15 cellular contexts compared by ENCODE assay signal in the genomic region with DNA sequence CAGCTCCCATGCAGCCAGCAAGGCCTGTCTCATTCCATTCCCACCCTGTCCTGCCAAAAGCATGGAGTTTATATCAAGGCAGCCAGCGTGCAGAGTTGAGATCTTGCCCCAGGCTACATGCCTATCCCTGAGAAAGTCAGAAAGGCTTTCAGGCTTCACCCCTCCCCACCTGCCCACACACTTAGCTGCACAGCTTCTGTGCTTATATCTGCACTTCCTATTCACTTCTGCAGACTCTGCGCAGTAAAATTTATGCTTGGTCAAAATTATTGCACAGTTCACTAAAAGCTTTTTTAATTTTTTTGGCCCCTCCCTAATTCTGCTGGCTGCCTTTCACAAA. TPM values are rescaled to one million over a fixed set of nuclear protein-coding genes. Genes with fewer than 3 reads are reported as not detected.
DNase-seq lines count a peak whose midpoint lies in the region; ATAC-seq, FAIRE-seq and TF ChIP-seq lines count a peak whose summit lies in the region.
"Had no signal": no experiment of that assay in that cellular context is flagged by ENCODE, and none has a peak within 500 bp of the region (broad histone marks: within the 10 kb centered on the region; RNA-seq: fewer than 3 reads in every experiment).

No MANE protein-coding gene starts in this region.

- 66% methylated on average over 2 of the region's 2 CpGs; no CpG with 5 or more reads in 1 of the 2 experiments for WGBS in H1 (ENCODE audit: extremely low coverage in 1 of 2, insufficient coverage in 1 of 2, insufficient read length in 1 of 2, insufficient replicate concordance in 2 of 2, low coverage in 1 of 2, low lambda C conversion rate in 2 of 2, missing lambda C conversion rate in 1 of 2), 2 experiments

- H4K5ac ChIP-seq in H1 (ENCODE audit: insufficient read length, low read depth, low read length) = no peak overlapping the region

- no peak overlapping the region for H3K27ac Mint-ChIP-seq in GM23338
- no peak overlapping the region for H3K27ac Mint-ChIP-seq in neural progenitor cell
- H3K27ac Mint-ChIP-seq: activated naive CD4-positive, alpha-beta T cell treated with anti-CD3 and anti-CD28 coated beads, Interleukin-2, amount 10 ng/mL, durations not matched to agents 7 days and 5 days; natural killer cell; T-helper 2 cell treated with Interferon-gamma antibody and Interleukin-4, amounts not matched to agents 5 μg/mL and 100 μg/mL, for 36 hours had no signal

- H3K9me3 ChIP-seq in H1 (ENCODE audit: insufficient read depth in 2 of 2, low read depth in 1 of 2, low read length in 1 of 2) = peaks cover 3 to 19% of the 10 kb centered on the region in 2 experiments; a peak in 3 of 4 replicates
- H3K9me3 ChIP-seq in neural progenitor cell (ENCODE audit: low read depth) = no peaks in the 10 kb centered on the region
- H3K9me3 ChIP-seq in WERI-Rb-1 (ENCODE audit: severe bottlenecking) = peaks cover 6% of the 10 kb centered on the region
- H3K9me3 ChIP-seq: BE2C had no signal

- H4K8ac ChIP-seq in H1 (ENCODE audit: extremely low read depth, insufficient read depth, low read length) = peak overlapping the region; percentile 41; the same call in 1 of the 2 replicates

- intact Hi-C loops in dorsolateral prefrontal cortex (cut with DNase I) = no loop called here

- H3K4me1 ChIP-seq in GM23338 (ENCODE audit: insufficient read depth) (peaks cover 14% of the 10 kb centered on the region; the same call in 1 of the 2 replicates), H1 (replicated peaks in 1 of 4; ENCODE audit: control insufficient read depth in 3 of 4, insufficient read depth in 4 of 4, low read length in 3 of 4) (no peaks in the 10 kb centered on the region), neural progenitor cell (peaks cover 6% of the 10 kb centered on the region)
- H3K4me1 ChIP-seq: BE2C had no signal

- H3K9me3 Mint-ChIP-seq in GM23338 = no peaks in the 10 kb centered on the region; the same call in 2 of the 3 replicates
- H3K9me3 Mint-ChIP-seq in neural progenitor cell = peaks cover 50% of the 10 kb centered on the region

- TF ChIP-seq POLR2A in H1 (IDR thresholded peaks at IDR 0.05; ENCODE audit: control extremely low read depth in 1 of 2, low read depth in 2 of 2, low read length in 2 of 2) = no peak

- H3K27ac ChIP-seq in GM23338 (ENCODE audit: low read depth) = no peak overlapping the region; the same call in 1 of the 2 replicates
- no peak overlapping the region for H3K27ac ChIP-seq in H1 (ENCODE audit: low read depth, low read length)
- H3K27ac ChIP-seq in neural progenitor cell = no peak overlapping the region
- H3K27ac ChIP-seq in dorsolateral prefrontal cortex = no peak overlapping the region
- no peak overlapping the region; the same call in 1 of the 2 replicates for H3K27ac ChIP-seq in WERI-Rb-1

- TF ChIP-seq CTCF in GM23338 (conservative IDR thresholded peaks at IDR 0.05; ENCODE audit: low read depth in 2 of 2) (no peak), H1 (IDR thresholded peaks at IDR 0.05; ENCODE audit: control extremely low read depth in 1 of 3, insufficient read depth in 1 of 3, low read depth in 1 of 3, low read length in 3 of 3) (no peak), neural progenitor cell (IDR thresholded peaks at IDR 0.05) (no peak), dorsolateral prefrontal cortex (IDR thresholded peaks at IDR 0.05 in 54 of 56, conservative IDR thresholded peaks at IDR 0.05 in 2 of 56; ENCODE audit: low read depth in 1 of 56, partially characterized antibody in 56 of 56) (no peak), WERI-Rb-1 (IDR thresholded peaks at IDR 0.05; ENCODE audit: low read depth, low read length) (no peak)

- no peak overlapping the region; the same call in 1 of the 2 replicates for H3K18ac ChIP-seq in H1 (ENCODE audit: extremely low read depth, low read length)

- H3K36me3 Mint-ChIP-seq in GM23338 (ENCODE audit: low read depth) = no peaks in the 10 kb centered on the region; the same call in 2 of the 3 replicates
- no peaks in the 10 kb centered on the region for H3K36me3 Mint-ChIP-seq in neural progenitor cell
- H3K36me3 Mint-ChIP-seq: activated naive CD4-positive, alpha-beta T cell treated with anti-CD3 and anti-CD28 coated beads, Interleukin-2, amount 10 ng/mL, durations not matched to agents 7 days and 5 days; natural killer cell had no signal

- no peaks in the 10 kb centered on the region for H3K36me3 ChIP-seq in GM23338 (ENCODE audit: insufficient read depth)
- no peaks in the 10 kb centered on the region for H3K36me3 ChIP-seq in H1 (ENCODE audit: control insufficient read depth in 2 of 4, insufficient read depth in 4 of 4, low read length in 3 of 4)
- no peaks in the 10 kb centered on the region for H3K36me3 ChIP-seq in neural progenitor cell
- H3K36me3 ChIP-seq in WERI-Rb-1 = no peaks in the 10 kb centered on the region
- H3K36me3 ChIP-seq: BE2C had no signal

- peak overlapping the region; percentile 55 for H3K4me2 ChIP-seq in GM23338
- H3K4me2 ChIP-seq in H1 (ENCODE audit: insufficient read depth in 1 of 2, low read depth in 2 of 2, low read length in 2 of 2) = no peak overlapping the region
- no peak overlapping the region for H3K4me2 ChIP-seq in neural progenitor cell

- no peaks in the 10 kb centered on the region for H3K79me1 ChIP-seq in H1 (ENCODE audit: low read depth, low read length)

- no peaks in the 10 kb centered on the region for H3K23me2 ChIP-seq in H1 (ENCODE audit: low read depth, low read length)

- TF ChIP-seq RAD21 in H1 (IDR thresholded peaks at IDR 0.05 in 1 of 2, conservative IDR thresholded peaks at IDR 0.05 in 1 of 2; ENCODE audit: low read depth in 2 of 2, low read length in 2 of 2) = no peak

- H2BK20ac ChIP-seq in H1 (ENCODE audit: low read length) = 0 out of 2 replicates have a peak overlapping the region, but pooled peaks have one; percentile 32

- peak overlapping the region; percentile 60; the same call in 1 of the 2 replicates for H2BK5ac ChIP-seq in H1 (ENCODE audit: low read depth, low read length)

- H2AK5ac ChIP-seq in H1 (ENCODE audit: low read depth, low read length) = no peak overlapping the region

- H2AFZ ChIP-seq in GM23338 (peak overlapping the region; percentile 97), H1 (ENCODE audit: low read length) (peak overlapping the region; percentile 57; the same call in 1 of the 2 replicates), neural progenitor cell (replicated peaks) (peak overlapping the region; percentile 82)

- H3K4me3 ChIP-seq in GM23338 (no peak overlapping the region), H1 (ENCODE audit: extremely low read depth in 1 of 4, insufficient read depth in 2 of 4, low read depth in 3 of 4, low read length in 4 of 4) (no peak overlapping the region), neural progenitor cell (no peak overlapping the region), dorsolateral prefrontal cortex (no peak overlapping the region), WERI-Rb-1 (ENCODE audit: low read depth, low read length) (no peak overlapping the region)

- CTCF ChIA-PET in H1 (lab: Charles Lee; ENCODE audit: partially characterized antibody) = no interaction called here

- ATAC-seq in GM23338 = peak; percentile 64
- ATAC-seq: natural killer cell had no signal

- H3K56ac ChIP-seq in H1 (replicated peaks; ENCODE audit: insufficient read length, low read depth, low read length) = no peak overlapping the region

- no peak overlapping the region for H3K14ac ChIP-seq in H1 (ENCODE audit: insufficient read length)

- H3K27me3 Mint-ChIP-seq in GM23338 (ENCODE audit: insufficient read depth, low read depth, poor library complexity) (peaks cover 4% of the 10 kb centered on the region), neural progenitor cell (ENCODE audit: insufficient read depth, low read depth) (peaks cover 2% of the 10 kb centered on the region)
- H3K27me3 Mint-ChIP-seq: activated naive CD4-positive, alpha-beta T cell treated with anti-CD3 and anti-CD28 coated beads, Interleukin-2, amount 10 ng/mL, durations not matched to agents 7 days and 5 days had no signal

- DNase-seq in GM23338 (ENCODE audit: low spot score) (no peak), NCI-H226 (peak; percentile 33), H1 (ENCODE audit: low read depth in 1 of 2, low spot score in 2 of 2) (no peak), neural progenitor cell (ENCODE audit: low spot score) (no peak), dorsolateral prefrontal cortex (no peak), WERI-Rb-1 (no peak)
- no peak for DNase-seq in activated naive CD4-positive, alpha-beta T cell treated with Interleukin-2 at 50 U/mL for 16 hours
- DNase-seq: activated CD4-positive, alpha-beta T cell treated with anti-CD3 and anti-CD28 coated beads for 4 hours; activated CD8-positive, alpha-beta memory T cell treated with anti-CD3 and anti-CD28 coated beads, Interleukin-2, amount 50 U/mL, for 48 hours; activated naive CD4-positive, alpha-beta T cell treated with anti-CD3 and anti-CD28 coated beads, Interleukin-2, amount 10 ng/mL, durations not matched to agents 7 days and 5 days; DND-41; natural killer cell; NCI-H748 treated with DMSO at 0.1 percent for 48 hours had no signal

- FAIRE-seq in H1 (lab: Jason Lieb, UNC) = no peak

- TF ChIP-seq EP300 in H1 (IDR thresholded peaks at IDR 0.05; ENCODE audit: borderline replicate concordance in 1 of 2, low read depth in 2 of 2, low read length in 2 of 2) = no peak

- no peak overlapping the region for H2BK120ac ChIP-seq in H1 (replicated peaks; ENCODE audit: low read depth, low read length)

- no peaks in the 10 kb centered on the region for H3K79me2 ChIP-seq in GM23338 (replicated peaks; ENCODE audit: insufficient read depth)
- no peaks in the 10 kb centered on the region for H3K79me2 ChIP-seq in H1 (ENCODE audit: control insufficient read depth in 1 of 2, insufficient read depth in 2 of 2, low read length in 2 of 2)
- no peaks in the 10 kb centered on the region for H3K79me2 ChIP-seq in neural progenitor cell (ENCODE audit: low read depth)

- H4K91ac ChIP-seq in H1 (replicated peaks; ENCODE audit: insufficient read length, low read length) = no peak overlapping the region

- H3F3A ChIP-seq in GM23338 (replicated peaks; ENCODE audit: low read depth) = no peaks in the 10 kb centered on the region
- no peaks in the 10 kb centered on the region for H3F3A ChIP-seq in neural progenitor cell (ENCODE audit: low read depth)

- H3K4me3 Mint-ChIP-seq in GM23338 = no peak overlapping the region
- no peak overlapping the region for H3K4me3 Mint-ChIP-seq in neural progenitor cell
- H3K4me3 Mint-ChIP-seq: activated naive CD4-positive, alpha-beta T cell treated with anti-CD3 and anti-CD28 coated beads, Interleukin-2, amount 10 ng/mL, durations not matched to agents 7 days and 5 days; natural killer cell; T-helper 2 cell treated with Interferon-gamma antibody and Interleukin-4, amounts not matched to agents 5 μg/mL and 100 μg/mL, for 36 hours had no signal

- H3K23ac ChIP-seq in H1 (ENCODE audit: insufficient read length) = no peak overlapping the region

- H3K9me2 ChIP-seq in GM23338 (ENCODE audit: insufficient read depth) = no peaks in the 10 kb centered on the region

- H3K27me3 ChIP-seq in GM23338 (ENCODE audit: insufficient read depth) (no peaks in the 10 kb centered on the region), H1 (replicated peaks in 1 of 4; ENCODE audit: control insufficient read depth in 3 of 4, extremely low read depth in 1 of 4, insufficient read depth in 3 of 4, low read length in 3 of 4) (no peaks in the 10 kb centered on the region), neural progenitor cell (no peaks in the 10 kb centered on the region), dorsolateral prefrontal cortex (no peaks in the 10 kb centered on the region), WERI-Rb-1 (ENCODE audit: insufficient read depth, low read depth, severe bottlenecking) (no peaks in the 10 kb centered on the region)
- H3K27me3 ChIP-seq: BE2C had no signal

- peaks cover 18% of the 10 kb centered on the region for H3K4me1 Mint-ChIP-seq in GM23338
- no peaks in the 10 kb centered on the region for H3K4me1 Mint-ChIP-seq in neural progenitor cell
- H3K4me1 Mint-ChIP-seq: activated naive CD4-positive, alpha-beta T cell treated with anti-CD3 and anti-CD28 coated beads, Interleukin-2, amount 10 ng/mL, durations not matched to agents 7 days and 5 days; natural killer cell had no signal

- POLR2A ChIA-PET in H1 (lab: Charles Lee; ENCODE audit: partially characterized antibody) = interaction anchor here (0.6 to 1.2 kb wide), 4 partner anchors 12 to 284 kb away, joined by 3 read pairs; partner anchors contain the start of genes ZNF675 and ZNF681

- H2BK15ac ChIP-seq in H1 (ENCODE audit: low read length) = 0 out of 2 replicates have a peak overlapping the region, but pooled peaks have one; percentile 72

- H2BK12ac ChIP-seq in H1 (ENCODE audit: low read depth, low read length) = 0 out of 2 replicates have a peak overlapping the region, but pooled peaks have one; percentile 17

- H3K4ac ChIP-seq in H1 (replicated peaks; ENCODE audit: insufficient read length, low read depth, low read length) = no peak overlapping the region

- H3K9ac ChIP-seq in H1 (replicated peaks in 1 of 4; ENCODE audit: extremely low read depth in 1 of 4, low read depth in 3 of 4, low read length in 3 of 4) (no peak overlapping the region), neural progenitor cell (no peak overlapping the region)

- H4K20me1 ChIP-seq in GM23338 (replicated peaks; ENCODE audit: insufficient read depth) = no peaks in the 10 kb centered on the region
- no peaks in the 10 kb centered on the region for H4K20me1 ChIP-seq in H1 (replicated peaks in 1 of 2; ENCODE audit: control insufficient read depth in 1 of 2, insufficient read depth in 2 of 2, low read length in 2 of 2)
- H4K20me1 ChIP-seq in neural progenitor cell (ENCODE audit: low read depth) = no peaks in the 10 kb centered on the region

RNA-seq across cellular contexts. Expression of gene ZNF675, which starts 12.5 kb away (rescaled TPM):
- total RNA-seq in GM23338 (2014; rRNA removed; shearing (Covaris generic)) = 37.8 and 39.4 TPM in 2 replicates
- polyA plus RNA-seq in GM23338 (2016; fragmentation: Nextera tagmentation; extraction: Ambion mirVana) (15.8 and 20.2 TPM in 2 replicates), H1 (2011; rRNA removed) (5.2 and 6.9 TPM in 2 replicates)
- total RNA-seq in H1 (2021; fragmentation: NEBNext Ultra II Directional; extraction: Animal tissue kit (Norgen Biotek cat#: 25700)) = 26.1 and 27.8 TPM in 2 replicates
- 8.8 TPM for polyA plus RNA-seq in H1 (2011; cell fraction: cytosol; rRNA removed)
- 14.5 TPM for polyA plus RNA-seq in H1 (2011; cell fraction: nucleus; rRNA removed)
- polyA plus RNA-seq in H1 (2012, experiment 1 of 2) = 7.3 to 11.6 TPM (median 9.2 TPM) in 4 replicates
- polyA plus RNA-seq in H1 (2012, experiment 2 of 2) = 0.85 TPM
- 22.0 TPM for polyA plus RNA-seq in H1 (2013, experiment 1 of 2)
- polyA plus RNA-seq in H1 (2013, experiment 2 of 2) = 21.3 TPM
- 28.0 and 33.8 TPM in 2 replicates for polyA minus RNA-seq in H1 (2011; rRNA and poly(A)+ RNA removed)
- polyA minus RNA-seq in H1 (2011; cell fraction: cytosol; rRNA and poly(A)+ RNA removed) = 18.3 TPM
- 73.9 TPM for polyA minus RNA-seq in H1 (2011; cell fraction: nucleus; rRNA and poly(A)+ RNA removed)
- total RNA-seq in neural progenitor cell (ENCODE audit: low replicate concordance) (30.8 and 44.5 TPM in 2 replicates), dorsolateral prefrontal cortex (10 to 100 TPM; 14.5 to 37.6 (median 25.7) TPM)

RNA-seq across cellular contexts. Expression of gene ZNF681, which starts 59.2 kb away (rescaled TPM):
- total RNA-seq in GM23338 (2014; rRNA removed; shearing (Covaris generic)) = 16.8 and 25.1 TPM in 2 replicates
- 8.4 and 9.4 TPM in 2 replicates for polyA plus RNA-seq in GM23338 (2016; fragmentation: Nextera tagmentation; extraction: Ambion mirVana)
- total RNA-seq in H1 (2021; fragmentation: NEBNext Ultra II Directional; extraction: Animal tissue kit (Norgen Biotek cat#: 25700)) = 6.8 and 7.9 TPM in 2 replicates
- 0.86 and 1.1 TPM in 2 replicates for polyA plus RNA-seq in H1 (2011; rRNA removed)
- 1.4 TPM for polyA plus RNA-seq in H1 (2011; cell fraction: cytosol; rRNA removed)
- 1.5 TPM for polyA plus RNA-seq in H1 (2011; cell fraction: nucleus; rRNA removed)
- polyA plus RNA-seq in H1 (2012, experiment 1 of 2) = 0.61 to 1.5 TPM (median 1.4 TPM) in 4 replicates
- 0.10 TPM for polyA plus RNA-seq in H1 (2012, experiment 2 of 2)
- 5.3 TPM for polyA plus RNA-seq in H1 (2013, experiment 1 of 2)
- polyA plus RNA-seq in H1 (2013, experiment 2 of 2) = 4.3 TPM
- polyA minus RNA-seq in H1 (2011; rRNA and poly(A)+ RNA removed) = 1.6 and 4.0 TPM in 2 replicates
- 1.8 TPM for polyA minus RNA-seq in H1 (2011; cell fraction: cytosol; rRNA and poly(A)+ RNA removed)
- 10.0 TPM for polyA minus RNA-seq in H1 (2011; cell fraction: nucleus; rRNA and poly(A)+ RNA removed)
- total RNA-seq in neural progenitor cell (ENCODE audit: low replicate concordance) = 11.4 and 16.7 TPM in 2 replicates
- 10 to 100 TPM in 1 of 120 experiments, 1 to 10 TPM in 119; 1.8 to 10.5 (median 4.8) TPM for total RNA-seq in dorsolateral prefrontal cortex
